ENCODE assay signal across 10 cellular contexts in the genomic region with DNA sequence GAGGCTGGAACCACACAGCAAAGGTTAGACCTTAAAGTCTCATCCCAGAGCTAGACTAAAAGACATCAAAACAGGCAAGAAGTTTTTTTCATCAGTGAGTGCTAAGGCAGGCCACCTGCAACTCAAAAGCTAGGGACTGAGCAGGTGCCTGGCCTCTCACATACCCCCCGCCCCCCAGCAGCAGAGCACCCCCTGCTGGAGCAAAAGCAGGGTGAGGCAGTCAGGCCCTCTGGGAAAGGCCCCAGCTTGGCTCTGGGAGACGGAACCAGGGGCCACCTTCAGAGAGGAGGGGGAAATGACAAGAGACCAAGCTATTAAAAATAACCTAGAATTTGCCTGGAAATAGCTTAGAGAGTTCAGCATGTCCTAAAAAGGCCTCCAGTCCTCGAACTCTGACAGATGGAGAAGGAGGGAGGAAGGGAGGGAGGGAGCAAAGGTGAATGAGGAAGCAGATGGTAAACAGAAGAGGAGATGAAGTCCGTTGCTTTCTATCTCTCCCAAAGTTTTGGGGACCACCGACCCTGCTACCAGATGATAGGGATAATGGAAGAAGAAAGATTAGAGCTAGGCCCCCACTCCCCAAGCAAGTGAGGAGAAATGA. TPM values are rescaled to one million over a fixed set of nuclear protein-coding genes. Genes with fewer than 3 reads are reported as not detected.
A peak's percentile ranks its signal among the peaks of the same experiment; 100 is the strongest.
DNase-seq lines count a peak whose midpoint lies in the region; ATAC-seq and TF ChIP-seq lines count a peak whose summit lies in the region.
"Had no signal": no experiment of that assay in that cellular context is flagged by ENCODE, and none has a peak within 500 bp of the region (broad histone marks: within the 10 kb centered on the region; RNA-seq: fewer than 3 reads in every experiment).

No MANE protein-coding gene starts in this region.

- TF ChIP-seq CTCF in GM13977 (IDR thresholded peaks at IDR 0.05; ENCODE audit: extremely low read depth, insufficient read depth, missing control alignments) = peak; percentile 45
- TF ChIP-seq CTCF in astrocyte of the cerebellum (IDR thresholded peaks at IDR 0.05; ENCODE audit: low read depth, low read length, missing control alignments) = peak; percentile 26
- TF ChIP-seq CTCF in mesothelial cell of epicardium (IDR thresholded peaks at IDR 0.05; ENCODE audit: unreplicated experiment) = no peak

- in situ Hi-C loops in GM13977 (cut with MboI; ENCODE audit: low pct_unique_long_range_greater_than_20kb, low sequenced_read_pairs, unreplicated experiment) = no loop called here
- in situ Hi-C loops in astrocyte of the cerebellum (cut with HindIII; ENCODE audit: low sequenced_read_pairs) = no loop called here

- peaks cover 17% of the 10 kb centered on the region for H3K4me1 Mint-ChIP-seq in mesothelial cell of epicardium

- no peak overlapping the region for H3K4me3 ChIP-seq in astrocyte of the cerebellum (ENCODE audit: low read depth, low read length)

- peak; percentile 23 for ATAC-seq in left lobe of liver
- no peak for ATAC-seq in GM18867 (IDR thresholded peaks at IDR 0.05; ENCODE audit: unreplicated experiment)

- H3K4me3 Mint-ChIP-seq in mesothelial cell of epicardium = no peak overlapping the region

- peaks cover 67% of the 10 kb centered on the region for H3K27me3 Mint-ChIP-seq in mesothelial cell of epicardium (ENCODE audit: low read depth)

- no peaks in the 10 kb centered on the region for H3K9me3 Mint-ChIP-seq in mesothelial cell of epicardium
- H3K9me3 Mint-ChIP-seq: activated naive CD4-positive, alpha-beta T cell treated with anti-CD3 and anti-CD28 coated beads, Interleukin-2, amount 50 U/mL, for 24 hours had no signal

- DNase-seq in 8988T (peak; percentile 70), GM13977 (ENCODE audit: low spot score) (peak; percentile 54), astrocyte of the cerebellum (ENCODE audit: low read depth) (no peak), left lobe of liver (ENCODE audit: low spot score) (no peak), hepatic stellate cell (ENCODE audit: low spot score) (no peak), D341Med (ENCODE audit: low spot score) (no peak), mesothelial cell of epicardium (ENCODE audit: low spot score in 2 of 2, unreplicated experiment in 2 of 2) (no peak)
- DNase-seq: NCI-H1417 treated with DMSO at 0.1 percent for 48 hours had no signal

- H3K27ac Mint-ChIP-seq in mesothelial cell of epicardium = no peak overlapping the region
- H3K27ac Mint-ChIP-seq: activated naive CD4-positive, alpha-beta T cell treated with anti-CD3 and anti-CD28 coated beads, Interleukin-2, amount 50 U/mL, for 24 hours had no signal

- no peaks in the 10 kb centered on the region for H3K36me3 Mint-ChIP-seq in mesothelial cell of epicardium
- H3K36me3 Mint-ChIP-seq: activated naive CD4-positive, alpha-beta T cell treated with anti-CD3 and anti-CD28 coated beads, Interleukin-2, amount 50 U/mL, for 24 hours had no signal

RNA-seq across cellular contexts. Expression of gene ITGA7, which starts 1.8 kb away (rescaled TPM):
- total RNA-seq in left lobe of liver (16.9 TPM), mesothelial cell of epicardium (32.5 to 34.0 TPM (median 33.2 TPM) in 3 replicates)

RNA-seq across cellular contexts. Expression of gene BLOC1S1, which starts 9.9 kb away (rescaled TPM):
- total RNA-seq in left lobe of liver (97.2 TPM), mesothelial cell of epicardium (58.0 to 63.4 TPM (median 61.6 TPM) in 3 replicates)

RNA-seq across cellular contexts. Expression of gene RDH5, which starts 14.3 kb away (rescaled TPM):
- total RNA-seq in left lobe of liver = 60.0 TPM
- 9.7 to 11.2 TPM (median 11.2 TPM) in 3 replicates for total RNA-seq in mesothelial cell of epicardium

RNA-seq across cellular contexts. Expression of gene CD63, which starts 22.9 kb away (rescaled TPM):
- total RNA-seq in left lobe of liver = 203 TPM
- total RNA-seq in mesothelial cell of epicardium = 429 to 438 TPM (median 438 TPM) in 3 replicates

RNA-seq across cellular contexts. Expression of gene GDF11, which starts 37.0 kb away (rescaled TPM):
- 1.1 TPM for total RNA-seq in left lobe of liver
- 17.0 to 18.7 TPM (median 18.1 TPM) in 3 replicates for total RNA-seq in mesothelial cell of epicardium

Comparison
In these comparisons a context has a peak if more than half of its experiments do, and no peak if none do; other contexts are left out.
1. DNase-seq: peak in 8988T (single experiment) and GM13977 (single experiment); none in astrocyte of the cerebellum (single experiment), left lobe of liver (single experiment), hepatic stellate cell (single experiment), D341Med (single experiment) and mesothelial cell of epicardium (0 of 2).